Comparison of ENCODE assay signal across 1 cellular context in the genomic region with DNA sequence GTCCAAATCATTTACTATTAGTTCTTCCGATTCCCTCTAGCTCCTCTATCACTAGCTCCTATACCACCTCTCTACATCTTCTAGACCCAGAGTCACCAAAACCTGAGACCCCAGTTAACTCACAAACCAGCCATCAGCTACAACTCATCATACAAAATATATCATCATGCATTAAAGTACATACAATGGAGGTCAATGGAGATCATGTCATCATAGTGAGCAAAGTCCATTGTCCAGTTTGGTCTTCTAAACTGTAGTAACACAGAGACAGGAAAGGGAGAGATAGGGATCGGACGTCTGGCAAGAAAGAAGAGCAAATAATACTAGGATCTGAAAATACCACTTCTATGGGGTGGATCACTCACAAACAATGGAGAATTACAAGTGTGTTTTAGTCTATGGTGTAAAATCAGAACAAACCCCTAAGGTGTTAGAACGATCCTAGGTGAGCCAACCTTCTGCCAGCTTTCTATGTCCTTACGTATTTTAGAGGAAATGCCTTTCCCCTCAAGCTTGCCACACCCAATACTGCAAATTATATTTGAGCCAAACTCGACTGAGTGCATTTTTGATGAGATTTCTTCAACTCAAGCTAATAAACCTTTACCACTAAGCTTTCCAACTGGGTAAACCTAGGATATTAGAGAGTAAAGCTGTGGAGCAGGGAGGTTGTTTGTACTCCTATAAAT.
TF ChIP-seq lines count a peak whose summit lies in the region.

No MANE protein-coding gene starts in this region.

TF ChIP-seq in liver, 16 proteins besides CTCF, POLR2A, EP300 and RAD21:
- TF ChIP-seq EGR1 (IDR thresholded peaks at IDR 0.05; ENCODE audit: low read depth in 2 of 2), result no peak
- TF ChIP-seq, protein P1, sequence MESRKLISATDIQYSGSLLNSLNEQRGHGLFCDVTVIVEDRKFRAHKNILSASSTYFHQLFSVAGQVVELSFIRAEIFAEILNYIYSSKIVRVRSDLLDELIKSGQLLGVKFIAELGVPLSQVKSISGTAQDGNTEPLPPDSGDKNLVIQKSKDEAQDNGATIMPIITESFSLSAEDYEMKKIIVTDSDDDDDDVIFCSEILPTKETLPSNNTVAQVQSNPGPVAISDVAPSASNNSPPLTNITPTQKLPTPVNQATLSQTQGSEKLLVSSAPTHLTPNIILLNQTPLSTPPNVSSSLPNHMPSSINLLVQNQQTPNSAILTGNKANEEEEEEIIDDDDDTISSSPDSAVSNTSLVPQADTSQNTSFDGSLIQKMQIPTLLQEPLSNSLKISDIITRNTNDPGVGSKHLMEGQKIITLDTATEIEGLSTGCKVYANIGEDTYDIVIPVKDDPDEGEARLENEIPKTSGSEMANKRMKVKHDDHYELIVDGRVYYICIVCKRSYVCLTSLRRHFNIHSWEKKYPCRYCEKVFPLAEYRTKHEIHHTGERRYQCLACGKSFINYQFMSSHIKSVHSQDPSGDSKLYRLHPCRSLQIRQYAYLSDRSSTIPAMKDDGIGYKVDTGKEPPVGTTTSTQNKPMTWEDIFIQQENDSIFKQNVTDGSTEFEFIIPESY (IDR thresholded peaks at IDR 0.05), result no peak
- TF ChIP-seq ATF3 (IDR thresholded peaks at IDR 0.05), result no peak
- TF ChIP-seq NR2F2 (IDR thresholded peaks at IDR 0.05), result no peak
- TF ChIP-seq HNF4A (conservative IDR thresholded peaks at IDR 0.05), result peak; percentile 57 to 73
- peak; percentile 30 for TF ChIP-seq YY1 (IDR thresholded peaks at IDR 0.05)
- TF ChIP-seq RXRA (IDR thresholded peaks at IDR 0.05), result peak in 1 of 2 donors; percentile 12
- TF ChIP-seq SP1 (IDR thresholded peaks at IDR 0.05), result no peak
- peak; percentile 11 for TF ChIP-seq HNF4G (IDR thresholded peaks at IDR 0.05)
